ENCODE assay signal across 12 cellular contexts in the genomic region with DNA sequence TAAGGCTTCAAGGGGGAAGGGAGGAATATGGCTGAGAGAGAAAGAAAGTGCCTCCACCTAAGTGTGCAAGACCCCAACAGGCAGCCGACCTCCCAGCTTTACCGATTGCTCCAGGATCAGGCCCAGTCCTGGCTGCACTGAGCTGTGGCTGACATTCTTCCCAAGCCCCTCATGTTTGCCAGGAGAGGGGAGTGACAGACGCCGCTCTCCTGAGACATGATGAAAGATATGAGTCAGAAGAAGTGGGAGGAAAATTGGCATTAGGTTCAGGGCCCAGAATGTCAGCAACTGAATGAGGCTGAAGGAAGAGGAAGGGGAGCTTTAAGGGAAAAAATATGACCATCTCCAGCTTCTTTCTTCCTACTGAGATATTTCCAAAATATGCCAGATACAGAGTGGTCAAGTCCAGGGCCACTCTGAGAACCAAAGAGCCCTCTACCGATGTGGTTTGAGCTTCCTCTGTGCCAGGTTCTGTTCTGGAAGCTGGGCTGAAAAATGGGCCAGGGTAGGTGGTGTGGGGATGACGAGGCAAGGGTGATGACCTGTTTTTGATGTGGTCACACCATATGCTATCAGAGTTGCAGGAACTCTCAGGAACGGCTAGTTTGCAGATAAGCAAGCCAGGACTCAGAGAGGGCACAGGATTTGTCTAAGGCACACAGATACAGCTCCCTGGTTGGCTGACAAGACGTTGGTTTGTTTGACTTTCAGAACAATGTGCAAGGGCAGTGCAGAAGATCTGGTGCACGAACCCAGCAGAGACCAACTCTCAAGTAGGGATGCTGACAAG.
DNase-seq lines count a peak whose midpoint lies in the region; ATAC-seq, FAIRE-seq and TF ChIP-seq lines count a peak whose summit lies in the region.
"Had no signal": no experiment of that assay in that cellular context is flagged by ENCODE, and none has a peak within 500 bp of the region (broad histone marks: within the 10 kb centered on the region; RNA-seq: fewer than 3 reads in every experiment).

No MANE protein-coding gene starts in this region.

- H3K9ac ChIP-seq in keratinocyte (ENCODE audit: control insufficient read depth, extremely low read depth, insufficient read depth, low read length), result no peak overlapping the region

- BruUV-seq in A673 (replicated peaks; lab: Mats Ljungman, UMichigan), result no TSS peak

- CTCF ChIA-PET in A673 (lab: Charles Lee), result no interaction called here

- H3K4me3 ChIP-seq in A673 (ENCODE audit: low read depth, low read length, poor library complexity, severe bottlenecking), result no peak overlapping the region
- no peak overlapping the region for H3K4me3 ChIP-seq in brain microvascular endothelial cell (ENCODE audit: low read depth, low read length)
- no peak overlapping the region for H3K4me3 ChIP-seq in keratinocyte (ENCODE audit: control insufficient read depth in 2 of 3, extremely low read depth in 1 of 3, insufficient read depth in 2 of 3, low read depth in 1 of 3, low read length in 3 of 3)

- no peak for ATAC-seq in HG02981 (IDR thresholded peaks at IDR 0.05; ENCODE audit: unreplicated experiment)
- ATAC-seq in HG03457 (IDR thresholded peaks at IDR 0.05; ENCODE audit: unreplicated experiment), result no peak
- ATAC-seq: stimulated activated naive CD8-positive, alpha-beta T cell treated with anti-CD3 and anti-CD28 coated beads, Interleukin-15, Interleukin-2, amounts not matched to agents 100 U/mL and 50 U/mL, for 24 hours had no signal

- H3K9me1 ChIP-seq in keratinocyte (ENCODE audit: control insufficient read depth, extremely low read depth, insufficient read depth, low read length), result no peaks in the 10 kb centered on the region

- H3K27ac ChIP-seq in A673 (ENCODE audit: low read depth, low read length, poor library complexity, severe bottlenecking) (no peak overlapping the region), brain microvascular endothelial cell (no peak overlapping the region), keratinocyte (ENCODE audit: control insufficient read depth, insufficient read depth, low read length) (no peak overlapping the region)

- no peaks in the 10 kb centered on the region for H3K36me3 ChIP-seq in A673 (ENCODE audit: insufficient read depth, low read length, poor library complexity, severe bottlenecking)
- H3K36me3 ChIP-seq in brain microvascular endothelial cell (replicated peaks), result no peaks in the 10 kb centered on the region
- no peaks in the 10 kb centered on the region for H3K36me3 ChIP-seq in keratinocyte (ENCODE audit: control insufficient read depth in 2 of 2, extremely low read depth in 1 of 2, insufficient read depth in 2 of 2, low read length in 2 of 2)

- no peaks in the 10 kb centered on the region for H4K20me1 ChIP-seq in keratinocyte (ENCODE audit: control insufficient read depth, extremely low read depth, insufficient read depth, low read length)

- H2AFZ ChIP-seq in keratinocyte (ENCODE audit: control insufficient read depth, low read length), result no peak overlapping the region

- POLR2A ChIA-PET in A673 (lab: Charles Lee; ENCODE audit: low non-redundant PET), result no interaction called here

- no peak for TF ChIP-seq CTCF in A673 (conservative IDR thresholded peaks at IDR 0.05; ENCODE audit: low read depth, low read length)
- TF ChIP-seq CTCF in brain microvascular endothelial cell (IDR thresholded peaks at IDR 0.05; ENCODE audit: low read depth, low read length, missing control alignments), result no peak
- TF ChIP-seq CTCF in keratinocyte (optimal IDR thresholded peaks at IDR 0.05 in 1 of 3, IDR thresholded peaks at IDR 0.05 in 1 of 3, conservative IDR thresholded peaks at IDR 0.05 in 1 of 3; ENCODE audit: extremely low read depth in 1 of 3, insufficient read depth in 2 of 3, low read length in 3 of 3), result no peak
- TF ChIP-seq CTCF in GM13977 (IDR thresholded peaks at IDR 0.05; ENCODE audit: extremely low read depth, insufficient read depth, missing control alignments), result no peak

- peak; percentile 62 for DNase-seq in A673 (ENCODE audit: low spot score)
- DNase-seq in HTR-8/SVneo (ENCODE audit: insufficient read length, low spot score), result peak; percentile 54
- DNase-seq in brain microvascular endothelial cell, result peak; percentile 60
- DNase-seq in keratinocyte (ENCODE audit: low read depth, low spot score), result no peak
- DNase-seq in GM13977 (ENCODE audit: low spot score), result no peak
- no peak for DNase-seq in COLO668 (lab: John Stamatoyannopoulos, UW; ENCODE audit: unreplicated experiment)
- DNase-seq: naive B cell; NCI-H526; stimulated activated naive CD8-positive, alpha-beta T cell treated with anti-CD3 and anti-CD28 coated beads, Interleukin-15, Interleukin-2, amounts not matched to agents 100 U/mL and 50 U/mL, for 24 hours; SW 1271 had no signal

- intact Hi-C loops in A673 (cut with micrococcal nuclease; ENCODE audit: unreplicated experiment), result no loop called here

- no peaks in the 10 kb centered on the region for H3K79me2 ChIP-seq in keratinocyte (ENCODE audit: control insufficient read depth, insufficient read depth, low read length)

- dilution Hi-C loops in keratinocyte (cut with MboI; ENCODE audit: extremely low pct_ligation_motif_present, low sequenced_read_pairs), result no loop called here

- no peaks in the 10 kb centered on the region for H3K9me3 ChIP-seq in A673 (ENCODE audit: low read depth, low read length, poor library complexity, severe bottlenecking)
- no peaks in the 10 kb centered on the region for H3K9me3 ChIP-seq in keratinocyte (ENCODE audit: control insufficient read depth, low read depth, low read length)

- peak overlapping the region; percentile 42 for H3K4me2 ChIP-seq in keratinocyte (ENCODE audit: control insufficient read depth, extremely low read depth, insufficient read depth, low read depth, low read length)

- peaks cover 3% of the 10 kb centered on the region for H3K4me1 ChIP-seq in A673 (ENCODE audit: insufficient read depth, low read length, poor library complexity, severe bottlenecking)
- H3K4me1 ChIP-seq in keratinocyte (ENCODE audit: control insufficient read depth, extremely low read depth, insufficient read depth, low read length), result peaks cover 23% of the 10 kb centered on the region

- peak; percentile 69 for FAIRE-seq in HTR-8/SVneo (lab: Jason Lieb, UNC)
- peak; percentile 78 for FAIRE-seq in keratinocyte (lab: Jason Lieb, UNC)

- no peaks in the 10 kb centered on the region for H3K27me3 ChIP-seq in A673 (replicated peaks; ENCODE audit: insufficient read depth, low read depth, low read length, poor library complexity)
- H3K27me3 ChIP-seq in brain microvascular endothelial cell (replicated peaks), result no peaks in the 10 kb centered on the region
- peaks cover 22% of the 10 kb centered on the region for H3K27me3 ChIP-seq in keratinocyte (ENCODE audit: control insufficient read depth, extremely low read depth, insufficient read depth, low read length)

- in situ Hi-C loops in brain microvascular endothelial cell (cut with HindIII; ENCODE audit: low pct_ligation_motif_present, low sequenced_read_pairs) (no loop called here), GM13977 (cut with MboI; ENCODE audit: low pct_unique_long_range_greater_than_20kb, low sequenced_read_pairs, unreplicated experiment) (no loop called here)

Comparison
In these comparisons a context has a peak if more than half of its experiments do, and no peak if none do; other contexts are left out.
1. DNase-seq: peak in A673 (single experiment), HTR-8/SVneo (single experiment) and brain microvascular endothelial cell (single experiment); none in keratinocyte (single experiment), GM13977 (single experiment) and COLO668 (single experiment).